27 cellular contexts compared by ENCODE assay signal in the genomic region with DNA sequence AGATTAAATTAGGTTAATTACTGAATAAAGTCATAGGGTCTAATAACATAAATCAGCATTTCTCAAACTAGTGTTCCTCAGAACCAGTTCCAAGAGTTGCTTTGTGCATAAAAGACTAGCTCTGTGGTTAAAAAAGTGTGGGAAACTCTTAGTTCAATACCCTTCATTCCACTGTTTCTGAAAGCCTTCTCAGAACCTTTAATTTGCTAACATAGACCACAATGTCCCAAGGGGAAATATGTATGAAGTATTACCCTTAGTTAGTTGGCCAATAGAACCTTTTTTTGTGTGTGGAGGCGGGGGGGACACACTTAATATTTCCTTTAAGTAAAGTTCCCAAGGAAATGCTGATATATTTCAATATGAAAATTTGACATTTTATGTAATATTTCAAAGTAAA. TPM values are rescaled to one million over a fixed set of nuclear protein-coding genes. Genes with fewer than 3 reads are reported as not detected.
DNase-seq lines count a peak whose midpoint lies in the region; ATAC-seq and TF ChIP-seq lines count a peak whose summit lies in the region.
"Had no signal": no experiment of that assay in that cellular context is flagged by ENCODE, and none has a peak within 500 bp of the region (broad histone marks: within the 10 kb centered on the region; RNA-seq: fewer than 3 reads in every experiment).

No MANE protein-coding gene starts in this region.

- TF ChIP-seq POLR2A in NB4 (IDR thresholded peaks at IDR 0.05; ENCODE audit: extremely low read depth, insufficient read length) (no peak), breast epithelium (IDR thresholded peaks at IDR 0.05) (no peak)

- no peaks in the 10 kb centered on the region for H3K9me2 ChIP-seq in OCI-LY7 (ENCODE audit: insufficient read depth, low read length)

- no peak overlapping the region for H3K4me2 ChIP-seq in OCI-LY7 (ENCODE audit: low read length)
- H3K4me2 ChIP-seq: PC-9 had no signal

- BruUV-seq in OCI-LY7 (replicated peaks; lab: Mats Ljungman, UMichigan) = no TSS peak

- H2AFZ ChIP-seq in OCI-LY7 (ENCODE audit: low read length) = no peak overlapping the region
- H2AFZ ChIP-seq: PC-9 had no signal

- peaks cover 54% of the 10 kb centered on the region for H3K36me3 ChIP-seq in OCI-LY7 (ENCODE audit: insufficient read depth, low read length)
- H3K36me3 ChIP-seq in breast epithelium = peaks cover 5% of the 10 kb centered on the region

- no peak for ATAC-seq in HG03280 (IDR thresholded peaks at IDR 0.05; ENCODE audit: unreplicated experiment)
- ATAC-seq: CD8-positive, alpha-beta T cell; K562; Right ventricle myocardium inferior had no signal

- peak; percentile 38 for DNase-seq in NB4 (ENCODE audit: low read depth)
- peak; percentile 43 to 65 for DNase-seq in cardiac fibroblast (ENCODE audit: low read depth in 2 of 2)
- DNase-seq in foreskin melanocyte = peak; percentile 80
- DNase-seq in activated effector memory CD4-positive, alpha-beta T cell treated with anti-CD3 and anti-CD28 coated beads, Interleukin-2, amount 50 U/mL, for 16 hours = no peak
- DNase-seq in OCI-LY7 (ENCODE audit: low spot score) = no peak
- no peak for DNase-seq in breast epithelium (ENCODE audit: low spot score in 2 of 2)
- DNase-seq: CD8-positive, alpha-beta T cell; DMS 273 treated with DMSO at 0.1 percent for 48 hours; DMS79; GOT3; HFFc6; Kasumi-1; MV-4-11; NCI-H2029; NCI-H446; NCI-H524 treated with DMSO at 0.1 percent for 48 hours; NCI-H774; NK-92 treated with Interleukin-12 subunit alpha and Interleukin-12 subunit beta, amount 100 ng/mL, for 24 hours; PC-9; SJCRH30 had no signal

- intact Hi-C loops in OCI-LY7 (cut with micrococcal nuclease; ENCODE audit: unreplicated experiment) (no loop called here), breast epithelium (cut with DNase I; ENCODE audit: low total_unique reads) (no loop called here)

- H3K27ac ChIP-seq in OCI-LY7 (ENCODE audit: low read depth, low read length, poor library complexity, severe bottlenecking) = no peak overlapping the region
- H3K27ac ChIP-seq in breast epithelium = no peak overlapping the region
- H3K27ac ChIP-seq: C4-2B, PC-9, SJCRH30 had no signal

- H3K4me1 ChIP-seq in OCI-LY7 (ENCODE audit: insufficient read depth, low read length, poor library complexity, severe bottlenecking) (no peaks in the 10 kb centered on the region), breast epithelium (no peaks in the 10 kb centered on the region)
- H3K4me1 ChIP-seq: SJCRH30 had no signal

- no peak overlapping the region for H3K4me3 ChIP-seq in NB4 (ENCODE audit: low read depth, low read length)
- H3K4me3 ChIP-seq in cardiac fibroblast (replicated peaks in 1 of 2; ENCODE audit: low read depth in 2 of 2, low read length in 2 of 2) = no peak overlapping the region
- H3K4me3 ChIP-seq in OCI-LY7 (ENCODE audit: low read depth, low read length, poor library complexity, severe bottlenecking) = no peak overlapping the region
- H3K4me3 ChIP-seq in breast epithelium = no peak overlapping the region
- H3K4me3 ChIP-seq: HAP-1, K562, PC-9, SJCRH30 had no signal

- no peaks in the 10 kb centered on the region for H3K79me2 ChIP-seq in OCI-LY7 (ENCODE audit: insufficient read depth, low read depth, low read length)

- POLR2A ChIA-PET in OCI-LY7 (lab: Charles Lee) = interaction anchor here (2.6 kb wide), 1 partner anchor 13 kb away, joined by 10 read pairs; no protein-coding TSS in a partner anchor

- CTCF ChIA-PET in OCI-LY7 (lab: Charles Lee; ENCODE audit: unreplicated experiment) = no interaction called here

- H3K27me3 ChIP-seq in breast epithelium = no peaks in the 10 kb centered on the region
- H3K27me3 ChIP-seq: SJCRH30 had no signal

- H3K9me3 ChIP-seq in OCI-LY7 (ENCODE audit: low read length) = peaks cover 17% of the 10 kb centered on the region
- no peaks in the 10 kb centered on the region for H3K9me3 ChIP-seq in breast epithelium
- H3K9me3 ChIP-seq: SJCRH30 had no signal

- TF ChIP-seq CTCF in NB4 (IDR thresholded peaks at IDR 0.05; ENCODE audit: low read depth, low read length) (no peak), cardiac fibroblast (IDR thresholded peaks at IDR 0.05; ENCODE audit: low read depth, low read length) (no peak), OCI-LY7 (conservative IDR thresholded peaks at IDR 0.05; ENCODE audit: low read length) (no peak), breast epithelium (IDR thresholded peaks at IDR 0.05) (no peak)

- no peaks in the 10 kb centered on the region for H4K20me1 ChIP-seq in OCI-LY7 (ENCODE audit: insufficient read depth, low read length)

RNA-seq across cellular contexts. Expression of gene ODF2L, which starts 20.4 kb away (rescaled TPM):
- total RNA-seq in OCI-LY7 (2014; rRNA removed; shearing (Covaris generic)) = 24.7 and 26.2 TPM in 2 replicates
- total RNA-seq in OCI-LY7 (2022) = 44.8 and 45.3 TPM in 2 replicates
- 100 to 1,000 TPM in 1 of 3 donors, 10 to 100 TPM in 2; 39.8 to 122 (median 72.8) TPM for total RNA-seq in breast epithelium

RNA-seq across cellular contexts. Expression of gene CLCA2, which starts 48.3 kb away (rescaled TPM):
- total RNA-seq in OCI-LY7 (2014; rRNA removed; shearing (Covaris generic)) = not detected in 2 replicates
- total RNA-seq in OCI-LY7 (2022) (not detected in 2 replicates), breast epithelium (10 to 100 TPM in 1 of 3 donors, 1 to 10 TPM in 2; 1.3 to 30.3 (median 1.6) TPM)
- total RNA-seq: A673; B cell; CD8-positive, alpha-beta T cell; K562; SJCRH30 had no signal

Comparison
In these comparisons a context has a peak if more than half of its experiments do, and no peak if none do; other contexts are left out.
1. DNase-seq: peak in NB4 (single experiment), cardiac fibroblast (2 of 2) and foreskin melanocyte (single experiment); none in activated effector memory CD4-positive, alpha-beta T cell treated with anti-CD3 and anti-CD28 coated beads, Interleukin-2, amount 50 U/mL, for 16 hours (single experiment), OCI-LY7 (single experiment) and breast epithelium (0 of 2).